ENCODE assay signal across 11 cellular contexts in genomic region chr3:141261472-141262171, GRCh38. TPM values are rescaled to one million over a fixed set of nuclear protein-coding genes. Genes with fewer than 3 reads are reported as not detected.
DNase-seq lines count a peak whose midpoint lies in the region; TF ChIP-seq lines count a peak whose summit lies in the region.
"Had no signal": no experiment of that assay in that cellular context is flagged by ENCODE, and none has a peak within 500 bp of the region (broad histone marks: within the 10 kb centered on the region; RNA-seq: fewer than 3 reads in every experiment).

No MANE protein-coding gene starts in this region.

- H3K4me1 Mint-ChIP-seq in chondrocyte (ENCODE audit: low read depth), result peaks cover 18% of the 10 kb centered on the region
- no peaks in the 10 kb centered on the region for H3K4me1 Mint-ChIP-seq in MCF 10A (ENCODE audit: insufficient read depth, unreplicated experiment)

- CTCF ChIA-PET in GM10248 (lab: Yijun Ruan, JAX), result interaction anchor here (1.0 to 1.8 kb wide), 3 partner anchors 10 to 42 kb away, joined by 3 to 4 read pairs (median 4); no protein-coding TSS in a partner anchor
- CTCF ChIA-PET in MCF 10A (lab: Yijun Ruan, JAX), result interaction anchor here (0.9 to 1.5 kb wide), 2 partner anchors 10 to 30 kb away, joined by 3 to 7 read pairs; partner anchors contain the start of gene PXYLP1

- H3K4me3 Mint-ChIP-seq in chondrocyte (ENCODE audit: unreplicated experiment), result no peak overlapping the region
- no peak overlapping the region for H3K4me3 Mint-ChIP-seq in MCF 10A (ENCODE audit: unreplicated experiment)

- no peak for TF ChIP-seq CTCF in chondrocyte (IDR thresholded peaks at IDR 0.05)
- no peak for TF ChIP-seq CTCF in GM10248 (IDR thresholded peaks at IDR 0.05; ENCODE audit: control extremely low read depth, extremely low read depth, low read depth, missing control alignments)
- TF ChIP-seq CTCF in MCF 10A (IDR thresholded peaks at IDR 0.05; ENCODE audit: unreplicated experiment), result no peak

- BruUV-seq in MCF 10A (replicated peaks; lab: Mats Ljungman, UMichigan), result no TSS peak

- POLR2A ChIA-PET in GM10248 (lab: Yijun Ruan, JAX) (no interaction called here), MCF 10A (lab: Yijun Ruan, JAX) (no interaction called here)

- H3K36me3 Mint-ChIP-seq in chondrocyte (ENCODE audit: low read depth) (peaks cover 18% of the 10 kb centered on the region), MCF 10A (ENCODE audit: insufficient read depth, unreplicated experiment) (no peaks in the 10 kb centered on the region)

- DNase-seq in stimulated activated CD4-positive, alpha-beta T cell treated with anti-CD3 and anti-CD28 coated beads, Interleukin-15, amount 100 ng/mL, for 24 hours, result peak; percentile 26
- no peak for DNase-seq in stimulated activated CD4-positive, alpha-beta T cell treated with anti-CD3 and anti-CD28 coated beads, Interleukin-2, amount 100 ng/mL, for 24 hours
- DNase-seq in SHP77 treated with DMSO at 0.1 percent for 48 hours (lab: John Stamatoyannopoulos, UW), result peak; percentile 63
- no peak for DNase-seq in chondrocyte (ENCODE audit: low spot score)
- peak; percentile 20 for DNase-seq in ureter (ENCODE audit: low spot score)
- no peak for DNase-seq in GM10248 (ENCODE audit: extremely low spot score)
- DNase-seq in MCF 10A (ENCODE audit: unreplicated experiment), result no peak
- no peak for DNase-seq in Ammon's horn (ENCODE audit: low spot score)
- DNase-seq: amniotic stem cell; effector CD4-positive, alpha-beta T cell; foreskin melanocyte had no signal

- intact Hi-C loops in MCF 10A (cut with micrococcal nuclease), result no loop called here

- H3K9me3 Mint-ChIP-seq in chondrocyte (ENCODE audit: low read depth) (no peaks in the 10 kb centered on the region), MCF 10A (ENCODE audit: unreplicated experiment) (no peaks in the 10 kb centered on the region)

- no peaks in the 10 kb centered on the region for H3K27me3 Mint-ChIP-seq in chondrocyte (ENCODE audit: low read depth)
- no peaks in the 10 kb centered on the region for H3K27me3 Mint-ChIP-seq in MCF 10A (ENCODE audit: insufficient read depth, unreplicated experiment)

- H3K27ac Mint-ChIP-seq in chondrocyte (ENCODE audit: unreplicated experiment) (peak overlapping the region; percentile 58), MCF 10A (ENCODE audit: low read depth, unreplicated experiment) (no peak overlapping the region)

RNA-seq across cellular contexts. Expression of gene PXYLP1, which starts 30.0 kb away (rescaled TPM):
- total RNA-seq in chondrocyte (36.0 to 71.6 TPM (median 40.2 TPM) in 3 replicates), ureter (26.3 TPM), MCF 10A (2022) (2.1 and 5.4 TPM in 2 replicates)

Comparison
In these comparisons a context has a peak if more than half of its experiments do, and no peak if none do; other contexts are left out.
1. DNase-seq: peak in stimulated activated CD4-positive, alpha-beta T cell treated with anti-CD3 and anti-CD28 coated beads, Interleukin-15, amount 100 ng/mL, for 24 hours (single experiment), SHP77 treated with DMSO at 0.1 percent for 48 hours (single experiment) and ureter (single experiment); none in stimulated activated CD4-positive, alpha-beta T cell treated with anti-CD3 and anti-CD28 coated beads, Interleukin-2, amount 100 ng/mL, for 24 hours (0 of 2), chondrocyte (single experiment), GM10248 (single experiment), MCF 10A (single experiment) and Ammon's horn (single experiment).